26 cellular contexts compared by ENCODE assay signal in the genomic region with DNA sequence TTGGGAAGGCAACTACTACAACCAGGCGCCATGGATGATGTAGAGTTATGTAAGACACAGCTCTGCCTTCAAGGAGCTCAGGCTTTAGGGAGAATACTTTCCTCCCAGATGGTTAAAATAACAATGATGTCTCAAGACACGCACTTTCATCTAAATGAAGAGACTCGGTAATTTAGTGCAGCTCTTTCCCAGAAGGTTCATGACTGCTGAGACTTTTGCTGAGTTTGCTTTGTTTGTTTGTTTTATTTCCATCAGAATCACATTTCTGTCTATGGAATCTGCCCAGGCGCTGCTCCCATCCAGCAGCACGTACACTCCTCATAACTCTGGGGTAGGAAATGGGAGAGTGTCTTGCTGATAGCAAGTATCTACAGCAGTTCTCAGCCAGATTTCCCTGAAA.
"Had no signal": no experiment of that assay in that cellular context is flagged by ENCODE, and none has a peak within 500 bp of the region (broad histone marks: within the 10 kb centered on the region; RNA-seq: fewer than 3 reads in every experiment).

No MANE protein-coding gene starts in this region.

- H3K4me3 ChIP-seq: ovary, psoas muscle, right atrium auricular region, skin epidermis, transverse colon, uterus had no signal

- H3K27ac Mint-ChIP-seq: activated B cell treated with CpG ODN at 0.5 μM for 24 hours; activated CD4-positive, alpha-beta T cell treated with anti-CD3 and anti-CD28 coated beads for 36 hours; activated naive CD8-positive, alpha-beta T cell treated with anti-CD3 and anti-CD28 coated beads, Interleukin-2, amount 10 ng/mL, durations not matched to agents 7 days and 5 days; activated T-cell treated with anti-CD3 and anti-CD28 coated beads, Interleukin-2, amount 50 U/mL, for 24 hours; activated T-helper 17 cell treated with anti-CD3 and anti-CD28 coated beads, Interleukin-2, amount 50 U/mL, for 72 hours; natural killer cell treated with Interleukin-12 subunit alpha and Interleukin-12 subunit beta and Interleukin-15 and Interleukin-18, amount 100 ng/mL, for 72 hours; stimulated activated memory B cell treated with anti-CD40 and anti-IgM and Interleukin-4, amounts not matched to agents 10 μg/mL and 1 μg/mL and 100 μg/mL, for 72 hours; T-helper 1 cell treated with Interleukin-12 subunit alpha and Interleukin-12 subunit beta and Interleukin-4 antibody, amounts not matched to agents 30 μg/mL and 1 μg/mL, for 36 hours had no signal

- H3K4me1 Mint-ChIP-seq: activated B cell treated with CpG ODN at 0.5 μM for 24 hours; activated CD4-positive, alpha-beta T cell treated with anti-CD3 and anti-CD28 coated beads for 36 hours; activated naive CD8-positive, alpha-beta T cell treated with anti-CD3 and anti-CD28 coated beads, Interleukin-2, amount 10 ng/mL, durations not matched to agents 7 days and 5 days; activated T-helper 17 cell treated with anti-CD3 and anti-CD28 coated beads, Interleukin-2, amount 50 U/mL, for 72 hours; stimulated activated memory B cell treated with anti-CD40 and anti-IgM and Interleukin-4, amounts not matched to agents 10 μg/mL and 1 μg/mL and 100 μg/mL, for 72 hours had no signal

- H3K9me3 Mint-ChIP-seq: activated B cell treated with CpG ODN at 0.5 μM for 24 hours; activated naive CD8-positive, alpha-beta T cell treated with anti-CD3 and anti-CD28 coated beads, Interleukin-2, amount 10 ng/mL, durations not matched to agents 7 days and 5 days; activated T-cell treated with anti-CD3 and anti-CD28 coated beads, Interleukin-2, amount 50 U/mL, for 24 hours; activated T-helper 17 cell treated with anti-CD3 and anti-CD28 coated beads, Interleukin-2, amount 50 U/mL, for 72 hours; natural killer cell treated with Interleukin-12 subunit alpha and Interleukin-12 subunit beta and Interleukin-15 and Interleukin-18, amount 100 ng/mL, for 72 hours; stimulated activated memory B cell treated with anti-CD40 and anti-IgM and Interleukin-4, amounts not matched to agents 10 μg/mL and 1 μg/mL and 100 μg/mL, for 72 hours; T-helper 1 cell treated with Interleukin-12 subunit alpha and Interleukin-12 subunit beta and Interleukin-4 antibody, amounts not matched to agents 30 μg/mL and 1 μg/mL, for 36 hours had no signal

- H3K36me3 Mint-ChIP-seq: activated naive CD8-positive, alpha-beta T cell treated with anti-CD3 and anti-CD28 coated beads, Interleukin-2, amount 10 ng/mL, durations not matched to agents 7 days and 5 days; natural killer cell treated with Interleukin-12 subunit alpha and Interleukin-12 subunit beta and Interleukin-15 and Interleukin-18, amount 100 ng/mL, for 72 hours; stimulated activated memory B cell treated with anti-CD40 and anti-IgM and Interleukin-4, amounts not matched to agents 10 μg/mL and 1 μg/mL and 100 μg/mL, for 72 hours had no signal

- DNase-seq: activated B cell treated with CpG ODN at 0.5 μM for 24 hours; activated CD4-positive, alpha-beta T cell treated with anti-CD3 and anti-CD28 coated beads for 36 hours; activated CD4-positive, alpha-beta T cell treated with anti-CD3 and anti-CD28 coated beads, Interleukin-2, amount 50 U/mL, for 4 hours; activated CD8-positive, alpha-beta memory T cell treated with anti-CD3 and anti-CD28 coated beads for 24 hours; activated CD8-positive, alpha-beta memory T cell treated with anti-CD3 and anti-CD28 coated beads, Interleukin-2, amount 50 U/mL, for 4 hours; activated naive CD4-positive, alpha-beta T cell treated with Interleukin-2 at 50 U/mL for 16 hours; activated naive CD8-positive, alpha-beta T cell treated with anti-CD3 and anti-CD28 coated beads, Interleukin-2, amount 10 ng/mL, durations not matched to agents 7 days and 5 days; activated T-cell treated with anti-CD3 and anti-CD28 coated beads, Interleukin-2, amount 50 U/mL, for 24 hours; amygdala; cerebellar nuclear complex; cortex of kidney; foreskin melanocyte; hippocampal formation; left ventricle myocardium superior; ovary; psoas muscle; stimulated activated CD4-positive, alpha-beta T cell treated with anti-CD3 and anti-CD28 coated beads, Interleukin-1b, Interleukin-23, amount 100 ng/mL, for 48 hours; T1000; transverse colon; uterus had no signal

- H3K4me3 Mint-ChIP-seq: activated B cell treated with CpG ODN at 0.5 μM for 24 hours; activated CD4-positive, alpha-beta T cell treated with anti-CD3 and anti-CD28 coated beads for 36 hours; activated naive CD8-positive, alpha-beta T cell treated with anti-CD3 and anti-CD28 coated beads, Interleukin-2, amount 10 ng/mL, durations not matched to agents 7 days and 5 days; activated T-cell treated with anti-CD3 and anti-CD28 coated beads, Interleukin-2, amount 50 U/mL, for 24 hours; activated T-helper 17 cell treated with anti-CD3 and anti-CD28 coated beads, Interleukin-2, amount 50 U/mL, for 72 hours; natural killer cell treated with Interleukin-12 subunit alpha and Interleukin-12 subunit beta and Interleukin-15 and Interleukin-18, amount 100 ng/mL, for 72 hours; stimulated activated memory B cell treated with anti-CD40 and anti-IgM and Interleukin-4, amounts not matched to agents 10 μg/mL and 1 μg/mL and 100 μg/mL, for 72 hours; T-helper 1 cell treated with Interleukin-12 subunit alpha and Interleukin-12 subunit beta and Interleukin-4 antibody, amounts not matched to agents 30 μg/mL and 1 μg/mL, for 36 hours had no signal
